In the genomic region with DNA sequence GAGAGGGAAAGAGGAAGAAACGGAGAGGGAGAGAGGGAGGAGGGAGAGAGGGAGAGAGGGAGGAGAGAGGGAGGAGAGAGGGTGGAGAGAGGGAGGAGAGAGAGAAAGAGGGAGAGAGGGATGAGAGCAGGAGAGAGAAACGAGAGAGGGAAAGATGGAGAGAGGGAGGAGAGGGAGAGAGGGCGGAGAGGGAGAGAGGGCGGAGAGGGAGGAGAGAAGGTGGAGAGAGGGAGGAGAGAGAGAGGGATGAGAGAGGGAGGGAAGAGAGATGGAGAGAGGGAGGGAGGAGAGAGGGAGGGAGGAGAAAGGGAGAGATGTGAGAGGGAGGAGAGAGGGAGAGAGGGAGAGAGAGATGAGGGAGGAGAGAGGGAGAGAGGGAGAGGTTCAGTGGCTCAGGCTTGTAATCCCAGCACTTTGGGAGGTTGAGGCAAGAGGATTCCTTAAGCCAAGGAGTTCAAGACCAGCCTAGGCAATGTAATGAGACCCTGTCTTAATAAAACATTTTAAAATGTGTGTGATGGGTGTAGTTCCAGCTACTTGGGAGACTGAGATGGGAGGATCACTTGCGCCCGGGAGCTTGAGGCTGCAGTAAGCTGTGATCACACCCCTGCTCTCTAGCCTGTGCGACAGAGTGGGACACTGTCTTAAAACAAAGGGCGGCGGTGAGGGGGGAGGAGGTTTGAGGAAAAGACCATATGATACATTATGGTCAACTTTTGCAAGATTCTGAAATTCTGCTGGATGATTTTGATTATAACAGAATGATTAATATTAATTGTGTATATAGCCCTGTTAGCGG, we compare ENCODE assay signal across 18 cellular contexts. TPM values are rescaled to one million over a fixed set of nuclear protein-coding genes. Genes with fewer than 3 reads are reported as not detected.
DNase-seq lines count a peak whose midpoint lies in the region; ATAC-seq and TF ChIP-seq lines count a peak whose summit lies in the region.
"Had no signal": no experiment of that assay in that cellular context is flagged by ENCODE, and none has a peak within 500 bp of the region (broad histone marks: within the 10 kb centered on the region; RNA-seq: fewer than 3 reads in every experiment).

No MANE protein-coding gene starts in this region.

- H3K9me3 ChIP-seq in SK-N-SH (no peaks in the 10 kb centered on the region), SK-N-MC (ENCODE audit: low read depth, low read length) (no peaks in the 10 kb centered on the region)
- H3K9me3 ChIP-seq: sigmoid colon had no signal

- peak overlapping the region; percentile 56 for H3K4me2 ChIP-seq in SK-N-SH

- H3K27ac ChIP-seq in SK-N-SH (ENCODE audit: low read depth in 2 of 2, low read length in 1 of 2) = peak overlapping the region in 1 of 2 experiments; percentile 84; a peak in 1 of 4 replicates
- no peak overlapping the region for H3K27ac ChIP-seq in SK-N-MC

- CTCF ChIA-PET in SK-N-SH (lab: Yijun Ruan, JAX) = interaction anchor here (1.0 kb wide), 1 partner anchor 12 kb away, joined by 3 read pairs; no protein-coding TSS in a partner anchor

- ATAC-seq in SK-N-SH treated with all-trans-retinoic acid at 6 μM for 48 hours (no peak; the same call in 2 of the 3 replicates), left colon (peak; percentile 56), GM19395 (IDR thresholded peaks at IDR 0.05; ENCODE audit: unreplicated experiment) (no peak), HG02870 (IDR thresholded peaks at IDR 0.05; ENCODE audit: unreplicated experiment) (no peak), GM21528 (IDR thresholded peaks at IDR 0.05; ENCODE audit: low FRiP score, unreplicated experiment) (no peak)
- ATAC-seq: activated CD4-positive, CD25-positive, alpha-beta regulatory T cell treated with anti-CD3 and anti-CD28 coated beads, Interleukin-2, amount 50 U/mL, for 24 hours; activated CD8-positive, alpha-beta memory T cell treated with anti-CD3 and anti-CD28 coated beads, Interleukin-2, amount 10 ng/mL, durations not matched to agents 7 days and 5 days had no signal

- no peak for TF ChIP-seq RAD21 in SK-N-SH (IDR thresholded peaks at IDR 0.05; ENCODE audit: low read length)

- POLR2A ChIA-PET in SK-N-SH (lab: Yijun Ruan, JAX) = no interaction called here

- 63% methylated on average over 10 of the region's 10 CpGs for WGBS in SK-N-SH (ENCODE audit: low lambda C conversion rate)

- peak overlapping the region; percentile 59; the same call in 1 of the 2 replicates for H2AFZ ChIP-seq in SK-N-SH (ENCODE audit: low read depth)

- DNase-seq in SK-N-SH (no peak), SK-N-MC (ENCODE audit: low read depth, low spot score) (no peak), left colon (no peak), NCI-H1930 (lab: John Stamatoyannopoulos, UW) (no peak)
- DNase-seq: activated CD8-positive, alpha-beta memory T cell treated with anti-CD3 and anti-CD28 coated beads, Interleukin-2, amount 10 ng/mL, durations not matched to agents 7 days and 5 days; activated gamma-delta T cell; anterior cingulate cortex; glutamatergic neuron; midbrain; sigmoid colon; stimulated activated CD4-positive, alpha-beta T cell treated with anti-CD3 and anti-CD28 coated beads, Interleukin-2, amount 100 ng/mL, for 48 hours; stimulated activated CD8-positive, alpha-beta memory T cell treated with anti-CD3 and anti-CD28 coated beads, Interleukin-4, amount 100 ng/mL, for 48 hours had no signal

- H3K27me3 ChIP-seq in SK-N-SH (ENCODE audit: insufficient read depth) = peaks cover 3% of the 10 kb centered on the region
- H3K27me3 ChIP-seq: sigmoid colon had no signal

- no peak for TF ChIP-seq EP300 in SK-N-SH (IDR thresholded peaks at IDR 0.05; ENCODE audit: borderline replicate concordance in 1 of 2, low read depth in 1 of 2, low read length in 1 of 2)

- no peaks in the 10 kb centered on the region for H3K9me2 ChIP-seq in SK-N-SH

- H3K36me3 ChIP-seq in SK-N-SH (replicated peaks in 1 of 2; ENCODE audit: control insufficient read depth in 1 of 2, insufficient read depth in 2 of 2, low read length in 1 of 2) = no peaks in the 10 kb centered on the region
- no peaks in the 10 kb centered on the region for H3K36me3 ChIP-seq in SK-N-MC (ENCODE audit: insufficient read depth, low read length)
- H3K36me3 ChIP-seq: sigmoid colon had no signal

- H3F3A ChIP-seq in SK-N-SH (replicated peaks; ENCODE audit: insufficient read depth) = peaks cover 22% of the 10 kb centered on the region

- H4K20me1 ChIP-seq in SK-N-SH (ENCODE audit: insufficient read depth) = peaks cover 15% of the 10 kb centered on the region

- peaks cover 16 to 20% of the 10 kb centered on the region in 2 experiments; a peak in 3 of 4 replicates for H3K4me1 ChIP-seq in SK-N-SH (ENCODE audit: control insufficient read depth in 1 of 2, insufficient read depth in 2 of 2, low read depth in 1 of 2, low read length in 1 of 2)

- H3K9ac ChIP-seq in SK-N-SH (no peak overlapping the region), SK-N-MC (ENCODE audit: insufficient read length) (no peak overlapping the region)

- no peak for TF ChIP-seq CTCF in SK-N-SH (IDR thresholded peaks at IDR 0.05)

- intact Hi-C loops in left colon (cut with DNase I, micrococcal nuclease) = no loop called here

- no peaks in the 10 kb centered on the region for H3K79me2 ChIP-seq in SK-N-SH (ENCODE audit: insufficient read depth)

- H3K4me3 ChIP-seq in SK-N-SH (ENCODE audit: low read depth in 2 of 2, low read length in 1 of 2) = peak overlapping the region in 1 of 2 experiments; percentile 30; a peak in 2 of 4 replicates
- peak overlapping the region; percentile 44 for H3K4me3 ChIP-seq in SK-N-MC
- H3K4me3 ChIP-seq: sigmoid colon had no signal

TF ChIP-seq in SK-N-SH, 30 proteins besides CTCF, POLR2A, EP300 and RAD21:
- no peak for TF ChIP-seq FOXM1 (IDR thresholded peaks at IDR 0.05; ENCODE audit: low read depth)
TF ChIP-seq in SK-N-SH: peak in this region for 0.

TF ChIP-seq in SK-N-SH treated with all-trans-retinoic acid at 6 μM for 48 hours, 23 proteins besides CTCF, POLR2A, EP300 and RAD21:
- TF ChIP-seq, protein P1, sequence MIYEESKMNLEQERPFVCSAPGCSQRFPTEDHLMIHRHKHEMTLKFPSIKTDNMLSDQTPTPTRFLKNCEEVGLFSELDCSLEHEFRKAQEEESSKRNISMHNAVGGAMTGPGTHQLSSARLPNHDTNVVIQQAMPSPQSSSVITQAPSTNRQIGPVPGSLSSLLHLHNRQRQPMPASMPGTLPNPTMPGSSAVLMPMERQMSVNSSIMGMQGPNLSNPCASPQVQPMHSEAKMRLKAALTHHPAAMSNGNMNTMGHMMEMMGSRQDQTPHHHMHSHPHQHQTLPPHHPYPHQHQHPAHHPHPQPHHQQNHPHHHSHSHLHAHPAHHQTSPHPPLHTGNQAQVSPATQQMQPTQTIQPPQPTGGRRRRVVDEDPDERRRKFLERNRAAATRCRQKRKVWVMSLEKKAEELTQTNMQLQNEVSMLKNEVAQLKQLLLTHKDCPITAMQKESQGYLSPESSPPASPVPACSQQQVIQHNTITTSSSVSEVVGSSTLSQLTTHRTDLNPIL (CRISPR knock-in tag; IDR thresholded peaks at IDR 0.05; ENCODE audit: low read depth) = no peak
- no peak for TF ChIP-seq ZNF8 (CRISPR knock-in tag; IDR thresholded peaks at IDR 0.05)
- no peak for TF ChIP-seq ZNF70 (CRISPR knock-in tag; IDR thresholded peaks at IDR 0.05)
- TF ChIP-seq SNAI2 (CRISPR knock-in tag; IDR thresholded peaks at IDR 0.05) = no peak
- no peak for TF ChIP-seq BACH2 (CRISPR knock-in tag; IDR thresholded peaks at IDR 0.05; ENCODE audit: borderline replicate concordance)
- TF ChIP-seq ESRRG (CRISPR knock-in tag; IDR thresholded peaks at IDR 0.05) = no peak
- TF ChIP-seq ZFP30 (CRISPR knock-in tag; IDR thresholded peaks at IDR 0.05) = no peak
- no peak for TF ChIP-seq TCF4 (CRISPR knock-in tag; IDR thresholded peaks at IDR 0.05; ENCODE audit: borderline replicate concordance)
- TF ChIP-seq ZNF565 (CRISPR knock-in tag; conservative IDR thresholded peaks at IDR 0.05; ENCODE audit: low read depth) = no peak

RNA-seq across cellular contexts. Expression of gene SNRPF, which starts 21.3 kb away (rescaled TPM):
- 12.8 and 62.5 TPM in 2 replicates for polyA plus RNA-seq in SK-N-SH (2012; rRNA removed)
- 55.8 and 91.2 TPM in 2 replicates for polyA plus RNA-seq in SK-N-SH (2012; cell fraction: cytosol; rRNA removed)
- polyA plus RNA-seq in SK-N-SH (2012; cell fraction: nucleus; rRNA removed) = 12.6 and 15.8 TPM in 2 replicates
- 10 to 100 TPM; 13.5 to 17.4 TPM for total RNA-seq in left colon

RNA-seq across cellular contexts. Expression of gene NTN4, which starts 46.9 kb away (rescaled TPM):
- polyA plus RNA-seq in SK-N-SH (2012; rRNA removed) = 0.08 and 0.11 TPM in 2 replicates
- polyA plus RNA-seq in SK-N-SH (2012; cell fraction: cytosol; rRNA removed) = 0.03 and 0.12 TPM in 2 replicates
- 0.04 and 0.13 TPM in 2 replicates for polyA plus RNA-seq in SK-N-SH (2012; cell fraction: nucleus; rRNA removed)
- 10 to 100 TPM; 17.4 to 25.3 TPM for total RNA-seq in left colon
- total RNA-seq: activated CD8-positive, alpha-beta memory T cell treated with anti-CD3 and anti-CD28 coated beads, Interleukin-2, amount 10 ng/mL, durations not matched to agents 7 days and 5 days; T-helper 1 cell treated with Interleukin-12 subunit alpha and Interleukin-12 subunit beta and Interleukin-4 antibody, amounts not matched to agents 30 ng/mL and 1 ng/mL, for 36 hours had no signal
